20 cellular contexts compared by ENCODE assay signal in genomic region chr22:24184057-24184798, GRCh38. TPM values are rescaled to one million over a fixed set of nuclear protein-coding genes. Genes with fewer than 3 reads are reported as not detected.
DNase-seq lines count a peak whose midpoint lies in the region; ATAC-seq, FAIRE-seq and TF ChIP-seq lines count a peak whose summit lies in the region.
"Had no signal": no experiment of that assay in that cellular context is flagged by ENCODE, and none has a peak within 500 bp of the region (broad histone marks: within the 10 kb centered on the region; RNA-seq: fewer than 3 reads in every experiment).

No MANE protein-coding gene starts in this region.

- TF ChIP-seq RAD21 in HepG2 (CRISPR knock-in tag; IDR thresholded peaks at IDR 0.05) = no peak

- H2BK5ac ChIP-seq in neuronal stem cell (ENCODE audit: low read length) = no peak overlapping the region

- CTCF ChIA-PET in activated naive CD4-positive, alpha-beta T cell treated with anti-CD3 and anti-CD28 coated beads, Interleukin-2, amount 10 ng/mL, durations not matched to agents 7 days and 5 days (lab: Charles Lee) = no interaction called here
- CTCF ChIA-PET in HepG2 (lab: Yijun Ruan, JAX; ENCODE audit: low intra/inter-chr PET ratio, low total read pairs) = no interaction called here

- no peak overlapping the region for H3K9ac ChIP-seq in HepG2 (ENCODE audit: insufficient read depth, low read depth, low read length)
- H3K9ac ChIP-seq in neuronal stem cell (ENCODE audit: low read depth, low read length, poor library complexity) = no peak overlapping the region

- no peak overlapping the region for H2BK12ac ChIP-seq in neuronal stem cell (ENCODE audit: low read length)

- DNase-seq in activated naive CD4-positive, alpha-beta T cell treated with anti-CD3 and anti-CD28 coated beads, Interleukin-2, amount 10 ng/mL, durations not matched to agents 7 days and 5 days = no peak
- no peak for DNase-seq in activated naive CD4-positive, alpha-beta T cell (lab: John Stamatoyannopoulos, UW)
- DNase-seq in right lobe of liver (peak in 2 of 3 donors; percentile 15 to 46), HepG2 (ENCODE audit: low spot score) (no peak), neuronal stem cell (ENCODE audit: low spot score) (no peak), aorta (peak; percentile 43 to 58), NOMO-1 (lab: John Stamatoyannopoulos, UW; ENCODE audit: unreplicated experiment in 2 of 2) (no peak)
- no peak for DNase-seq in stimulated activated naive CD4-positive, alpha-beta T cell treated with Interleukin-2 at 50 U/mL for 16 hours (lab: John Stamatoyannopoulos, UW)
- DNase-seq: COR-L47, GF-D8, KBM-7, NCI-H1417 treated with DMSO at 0.1 percent for 48 hours, NCI-H1930, NCI-H2171 treated with DMSO at 0.1 percent for 48 hours, NCI-H748 treated with DMSO at 0.1 percent for 48 hours had no signal

- no peaks in the 10 kb centered on the region for H3K27me3 Mint-ChIP-seq in activated naive CD4-positive, alpha-beta T cell treated with anti-CD3 and anti-CD28 coated beads, Interleukin-2, amount 10 ng/mL, durations not matched to agents 7 days and 5 days

- H2AK5ac ChIP-seq in neuronal stem cell (ENCODE audit: low read depth, low read length) = no peak overlapping the region

- peak overlapping the region; percentile 23 for H4K8ac ChIP-seq in neuronal stem cell (ENCODE audit: low read depth, low read length)

- no peak overlapping the region for H2BK120ac ChIP-seq in neuronal stem cell (ENCODE audit: low read depth, low read length)

- POLR2A ChIA-PET in HepG2 (lab: Yijun Ruan, JAX) = no interaction called here

- H3K36me3 Mint-ChIP-seq in activated naive CD4-positive, alpha-beta T cell treated with anti-CD3 and anti-CD28 coated beads, Interleukin-2, amount 10 ng/mL, durations not matched to agents 7 days and 5 days = no peaks in the 10 kb centered on the region

- H3K14ac ChIP-seq in neuronal stem cell (ENCODE audit: low read length) = peak overlapping the region; percentile 94

- no peak overlapping the region for H3K18ac ChIP-seq in neuronal stem cell (ENCODE audit: low read length)

- in situ Hi-C loops in HepG2 (cut with HindIII; ENCODE audit: extremely low pct_ligation_motif_present, low pct_unique_long_range_greater_than_20kb) = no loop called here

- no peak overlapping the region for H3K4me2 ChIP-seq in HepG2 (ENCODE audit: low read depth, low read length)
- no peak overlapping the region for H3K4me2 ChIP-seq in neuronal stem cell (ENCODE audit: insufficient read depth, low read length, poor library complexity, severe bottlenecking)
- H3K4me2 ChIP-seq: A549, GM23338, PC-9 had no signal

- H2AFZ ChIP-seq in HepG2 (ENCODE audit: low read length) = no peak overlapping the region
- H2AFZ ChIP-seq in neuronal stem cell (ENCODE audit: low read length) = no peak overlapping the region
- H2AFZ ChIP-seq: GM23338, PC-9 had no signal

- ATAC-seq in right lobe of liver (no peak), HepG2 (no peak), aorta (ENCODE audit: low FRiP score) (no peak)
- ATAC-seq: A549, GM23338 had no signal

- H3K27me3 ChIP-seq in right lobe of liver (no peaks in the 10 kb centered on the region), HepG2 (ENCODE audit: control insufficient read depth in 1 of 2, insufficient read depth in 2 of 2, low read length in 2 of 2) (no peaks in the 10 kb centered on the region), neuronal stem cell (ENCODE audit: control insufficient read depth in 3 of 3, insufficient read depth in 3 of 3, low read depth in 1 of 3, low read length in 3 of 3) (no peaks in the 10 kb centered on the region), aorta (ENCODE audit: control insufficient read depth in 1 of 2, insufficient read depth in 2 of 2, low read length in 1 of 2) (no peaks in the 10 kb centered on the region)

- no peak overlapping the region for H4K91ac ChIP-seq in neuronal stem cell (ENCODE audit: low read depth, low read length, poor library complexity)

- H2BK15ac ChIP-seq in neuronal stem cell (ENCODE audit: low read length) = peak overlapping the region; percentile 26

- no peak for TF ChIP-seq CTCF in right lobe of liver (IDR thresholded peaks at IDR 0.05)
- no peak for TF ChIP-seq CTCF in HepG2 (CRISPR knock-in tag; IDR thresholded peaks at IDR 0.05)

- H3K4ac ChIP-seq in neuronal stem cell (ENCODE audit: low read length) = no peak overlapping the region

- H3K23ac ChIP-seq in neuronal stem cell (ENCODE audit: low read depth, low read length, poor library complexity) = no peak overlapping the region

- no peaks in the 10 kb centered on the region for H3K36me3 ChIP-seq in right lobe of liver
- H3K36me3 ChIP-seq in HepG2 (replicated peaks in 1 of 2; ENCODE audit: control insufficient read depth in 1 of 2, insufficient read depth in 2 of 2, low read length in 2 of 2) = no peaks in the 10 kb centered on the region
- no peaks in the 10 kb centered on the region for H3K36me3 ChIP-seq in neuronal stem cell (replicated peaks in 1 of 2; ENCODE audit: control insufficient read depth in 2 of 2, insufficient read depth in 2 of 2, low read length in 2 of 2)
- H3K36me3 ChIP-seq in aorta (ENCODE audit: control insufficient read depth in 1 of 2, insufficient read depth in 2 of 2, low read length in 1 of 2) = no peaks in the 10 kb centered on the region

- H3K27ac ChIP-seq in right lobe of liver = no peak overlapping the region
- no peak overlapping the region for H3K27ac ChIP-seq in HepG2 (ENCODE audit: extremely low read length, insufficient read depth, low read length)
- H3K27ac ChIP-seq in neuronal stem cell (replicated peaks; ENCODE audit: low read length) = no peak overlapping the region
- H3K27ac ChIP-seq in aorta (ENCODE audit: low read depth in 1 of 2, low read length in 2 of 2) = no peak overlapping the region
- H3K27ac ChIP-seq: C4-2B, PC-9 had no signal

- H3K79me2 ChIP-seq in HepG2 (ENCODE audit: insufficient read depth, low read length) = no peaks in the 10 kb centered on the region

- H3K27ac Mint-ChIP-seq in activated naive CD4-positive, alpha-beta T cell treated with anti-CD3 and anti-CD28 coated beads, Interleukin-2, amount 10 ng/mL, durations not matched to agents 7 days and 5 days = peak overlapping the region; percentile 19
- H3K27ac Mint-ChIP-seq: GM23338 had no signal

- TF ChIP-seq POLR2A in right lobe of liver (IDR thresholded peaks at IDR 0.05) = no peak
- TF ChIP-seq POLR2A in HepG2 (IDR thresholded peaks at IDR 0.05; ENCODE audit: insufficient read depth in 1 of 2, low read depth in 2 of 2, low read length in 2 of 2) = no peak

- no TSS peak for BruUV-seq in HepG2 (replicated peaks; lab: Mats Ljungman, UMichigan)

- H3K9me3 ChIP-seq in right lobe of liver (no peaks in the 10 kb centered on the region), HepG2 (ENCODE audit: low read length) (no peaks in the 10 kb centered on the region), neuronal stem cell (replicated peaks in 1 of 2; ENCODE audit: control insufficient read depth in 2 of 2, insufficient read depth in 1 of 2, low read depth in 1 of 2, low read length in 2 of 2) (no peaks in the 10 kb centered on the region), aorta (ENCODE audit: control insufficient read depth, low read length) (no peaks in the 10 kb centered on the region)
- H3K9me3 ChIP-seq: A549 had no signal

- TF ChIP-seq EP300 in HepG2 (IDR thresholded peaks at IDR 0.05; ENCODE audit: low read depth in 2 of 2, low read length in 2 of 2) (no peak), HepG2 (CRISPR knock-in tag; IDR thresholded peaks at IDR 0.05; ENCODE audit: borderline replicate concordance) (no peak)

- no peaks in the 10 kb centered on the region for H3K4me1 Mint-ChIP-seq in activated naive CD4-positive, alpha-beta T cell treated with anti-CD3 and anti-CD28 coated beads, Interleukin-2, amount 10 ng/mL, durations not matched to agents 7 days and 5 days

- peaks cover 3% of the 10 kb centered on the region for H3K79me1 ChIP-seq in neuronal stem cell (ENCODE audit: low read depth, low read length)

- H3K4me3 ChIP-seq in right lobe of liver (no peak overlapping the region), HepG2 (replicated peaks in 1 of 3; ENCODE audit: insufficient read depth in 1 of 3, low read depth in 2 of 3, low read length in 3 of 3) (no peak overlapping the region), neuronal stem cell (ENCODE audit: low read length in 2 of 2) (no peak overlapping the region), aorta (ENCODE audit: low read length in 2 of 2) (no peak overlapping the region)
- H3K4me3 ChIP-seq: A549, GM23338, PC-9 had no signal

- no peak overlapping the region for H3K4me3 Mint-ChIP-seq in activated naive CD4-positive, alpha-beta T cell treated with anti-CD3 and anti-CD28 coated beads, Interleukin-2, amount 10 ng/mL, durations not matched to agents 7 days and 5 days
- H3K4me3 Mint-ChIP-seq: GM23338 had no signal

- no peak for FAIRE-seq in HepG2 (lab: Jason Lieb, UNC)
- FAIRE-seq: A549, GM12892 had no signal

- intact Hi-C loops in right lobe of liver (cut with DNase I) (loop anchor here in 1 of 2 donors (10.0 kb wide), 1 partner anchor 51 kb away; no protein-coding TSS in a partner anchor), HepG2 (cut with micrococcal nuclease; ENCODE audit: unreplicated experiment) (no loop called here), aorta (cut with DNase I) (no loop called here)

- 96% methylated on average over 7 of the region's 16 CpGs for WGBS in right lobe of liver (ENCODE audit: insufficient coverage, low coverage, low lambda C conversion rate, missing lambda C conversion rate)
- WGBS in HepG2 (ENCODE audit: low lambda C conversion rate) = 85% methylated on average over 10 of the region's 16 CpGs
- no CpG with 5 or more reads among the region's 16 CpGs for WGBS in neuronal stem cell (ENCODE audit: extremely low coverage in 2 of 2, insufficient read length in 2 of 2, insufficient replicate concordance in 1 of 2), 2 donors
- WGBS in aorta, 2 donors = 90 to 91% methylated on average over 16 of the region's 16 CpGs

- H3K9me3 Mint-ChIP-seq in activated naive CD4-positive, alpha-beta T cell treated with anti-CD3 and anti-CD28 coated beads, Interleukin-2, amount 10 ng/mL, durations not matched to agents 7 days and 5 days = no peaks in the 10 kb centered on the region
- H3K9me3 Mint-ChIP-seq: GM23338 had no signal

- peaks cover 0 to 5% (median 0%) of the 10 kb centered on the region in 4 donors for H3K4me1 ChIP-seq in right lobe of liver
- H3K4me1 ChIP-seq in HepG2 (ENCODE audit: insufficient read depth, low read length) = peaks cover 23% of the 10 kb centered on the region
- H3K4me1 ChIP-seq in neuronal stem cell (ENCODE audit: control insufficient read depth in 2 of 2, insufficient read depth in 1 of 2, low read depth in 1 of 2, low read length in 2 of 2) = peaks cover 3% of the 10 kb centered on the region in 2 donors
- no peaks in the 10 kb centered on the region for H3K4me1 ChIP-seq in aorta (ENCODE audit: control insufficient read depth in 1 of 2, insufficient read depth in 2 of 2, low read length in 2 of 2)

- no peaks in the 10 kb centered on the region for H4K20me1 ChIP-seq in HepG2 (ENCODE audit: insufficient read depth, low read length)

RNA-seq across cellular contexts. Expression of gene SUSD2, which starts 2.9 kb away (rescaled TPM):
- total RNA-seq in right lobe of liver = 1 to 10 TPM in 4 of 6 experiments, under 1 TPM in 2; 0.61 to 6.8 (median 2.0) TPM
- 0.94 and 2.1 TPM in 2 replicates for total RNA-seq in HepG2 (2016; rRNA removed; fragmentation: Illumina TruSeq; extraction: Trizol)
- total RNA-seq in HepG2 (2016; cell fraction: cytosol; rRNA removed; fragmentation: Illumina TruSeq; extraction: Trizol; ENCODE audit: low read depth) = 0.20 and 0.44 TPM in 2 replicates
- total RNA-seq in HepG2 (2016; cell fraction: insoluble cytoplasmic fraction; rRNA removed; fragmentation: Illumina TruSeq; extraction: Trizol) = 0.64 and 2.1 TPM in 2 replicates
- total RNA-seq in HepG2 (2016; cell fraction: membrane; rRNA removed; fragmentation: Illumina TruSeq; extraction: Trizol) = 0.48 and 0.49 TPM in 2 replicates
- 3.6 and 3.8 TPM in 2 replicates for total RNA-seq in HepG2 (2016; cell fraction: nucleus; rRNA removed; fragmentation: Illumina TruSeq; extraction: Trizol)
- 11.0 and 12.7 TPM in 2 replicates for polyA plus RNA-seq in HepG2 (2011; rRNA removed)
- polyA plus RNA-seq in HepG2 (2011; cell fraction: cytosol; rRNA removed) = 3.8 and 6.5 TPM in 2 replicates
- 12.4 and 16.2 TPM in 2 replicates for polyA plus RNA-seq in HepG2 (2011; cell fraction: nucleus; rRNA removed)
- 2.7 and 4.1 TPM in 2 replicates for polyA plus RNA-seq in HepG2 (2012)
- polyA plus RNA-seq in HepG2 (2016; cell fraction: cytosol; fragmentation: Illumina TruSeq; extraction: Trizol; ENCODE audit: low read depth) = 0.27 and 0.36 TPM in 2 replicates
- 1.3 and 1.8 TPM in 2 replicates for polyA plus RNA-seq in HepG2 (2016; cell fraction: insoluble cytoplasmic fraction; fragmentation: Illumina TruSeq; extraction: Trizol; ENCODE audit: low read depth)
- 0.41 and 0.74 TPM in 2 replicates for polyA plus RNA-seq in HepG2 (2016; cell fraction: membrane; fragmentation: Illumina TruSeq; extraction: Trizol; ENCODE audit: low read depth)
- polyA plus RNA-seq in HepG2 (2016; cell fraction: nucleus; fragmentation: Illumina TruSeq; extraction: Trizol; ENCODE audit: insufficient read depth, low read depth) = 8.0 and 8.7 TPM in 2 replicates
- polyA minus RNA-seq in HepG2 (2011; rRNA and poly(A)+ RNA removed; ENCODE audit: low replicate concordance) = 0.77 and 15.6 TPM in 2 replicates
- 5.4 and 6.8 TPM in 2 replicates for polyA minus RNA-seq in HepG2 (2011; cell fraction: cytosol; rRNA and poly(A)+ RNA removed)
- 4.4 and 4.6 TPM in 2 replicates for polyA minus RNA-seq in HepG2 (2011; cell fraction: nucleus; rRNA and poly(A)+ RNA removed)
- 0.25 TPM for polyA plus RNA-seq in neuronal stem cell (2013, experiment 1 of 2)
- 0.18 TPM for polyA plus RNA-seq in neuronal stem cell (2013, experiment 2 of 2)
- total RNA-seq in aorta = 10 to 100 TPM; 11.2 to 15.0 TPM
- polyA plus RNA-seq in aorta = 10 to 100 TPM in 1 of 2 donors, 1 to 10 TPM in 1; 7.1 to 79.5 TPM

Comparison
In these comparisons a context has a peak if more than half of its experiments do, and no peak if none do; other contexts are left out.
1. DNase-seq: peak in right lobe of liver (2 of 3) and aorta (2 of 2); none in activated naive CD4-positive, alpha-beta T cell treated with anti-CD3 and anti-CD28 coated beads, Interleukin-2, amount 10 ng/mL, durations not matched to agents 7 days and 5 days (single experiment), activated naive CD4-positive, alpha-beta T cell (0 of 4), HepG2 (single experiment), neuronal stem cell (single experiment), NOMO-1 (0 of 2) and stimulated activated naive CD4-positive, alpha-beta T cell treated with Interleukin-2 at 50 U/mL for 16 hours (single experiment).